Comparison of ENCODE assay signal across 35 cellular contexts in the genomic region with DNA sequence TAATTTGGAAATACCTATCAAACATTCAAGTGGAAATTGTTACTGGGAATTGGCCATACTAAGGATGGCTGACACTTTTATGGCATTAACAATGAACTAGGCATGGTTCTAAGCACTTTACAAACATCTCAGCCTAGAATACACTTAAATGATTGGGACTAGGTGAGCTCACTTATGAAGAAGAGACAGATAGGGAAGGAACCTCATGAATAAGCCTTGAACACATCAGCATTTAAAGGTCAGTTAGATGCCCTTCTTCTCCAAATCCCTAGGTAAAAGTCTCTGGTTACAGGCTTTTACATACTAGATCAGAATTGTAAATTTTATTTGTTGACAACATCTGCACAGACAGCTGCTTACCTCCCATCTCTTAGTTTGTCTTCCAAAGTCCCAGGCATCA.
"Had no signal": no experiment of that assay in that cellular context is flagged by ENCODE, and none has a peak within 500 bp of the region (broad histone marks: within the 10 kb centered on the region; RNA-seq: fewer than 3 reads in every experiment).

No MANE protein-coding gene starts in this region.

- H3K27ac Mint-ChIP-seq: activated naive CD4-positive, alpha-beta T cell treated with anti-CD3 and anti-CD28 coated beads for 36 hours; activated naive CD4-positive, alpha-beta T cell treated with anti-CD3 and anti-CD28 coated beads, Interleukin-2, amount 10 ng/mL, durations not matched to agents 7 days and 5 days; activated naive CD4-positive, alpha-beta T cell treated with anti-CD3 and anti-CD28 coated beads, Interleukin-2, amount 50 U/mL, for 24 hours; activated naive CD4-positive, alpha-beta T cell treated with anti-CD3 and anti-CD28 coated beads, Interleukin-2, amount 50 U/mL, for 72 hours; activated naive CD8-positive, alpha-beta T cell; activated naive CD8-positive, alpha-beta T cell treated with anti-CD3 and anti-CD28 coated beads for 36 hours; activated naive CD8-positive, alpha-beta T cell treated with anti-CD3 and anti-CD28 coated beads, Interleukin-2, amount 10 ng/mL, durations not matched to agents 7 days and 5 days; activated naive CD8-positive, alpha-beta T cell treated with anti-CD3 and anti-CD28 coated beads, Interleukin-2, amount 50 U/mL, for 24 hours; activated T-cell treated with anti-CD3 and anti-CD28 coated beads, Interleukin-2, amount 50 U/mL, for 24 hours; activated T-cell treated with anti-CD3 and anti-CD28 coated beads, Interleukin-2, amount 50 U/mL, for 72 hours; activated T-helper 1 cell treated with anti-CD3 and anti-CD28 coated beads, Interleukin-12 subunit alpha, Interleukin-12 subunit beta, Interleukin-2, Interleukin-4 antibody, amounts not matched to agents 30 ng/mL and 10 ng/mL and 1 ng/mL, durations not matched to agents 14 hours and 24 hours and 36 hours; activated T-helper 17 cell treated with anti-CD3 and anti-CD28 coated beads, Interleukin-2, amount 50 U/mL, for 72 hours; activated T-helper 2 cell treated with anti-CD3 and anti-CD28 coated beads, Interferon-gamma antibody, Interleukin-2, Interleukin-4, amounts not matched to agents 10 μg/mL and 5 μg/mL and 100 μg/mL, durations not matched to agents 14 hours and 24 hours and 36 hours; brain had no signal

- H3K4me1 Mint-ChIP-seq: activated naive CD4-positive, alpha-beta T cell treated with anti-CD3 and anti-CD28 coated beads, Interleukin-2, amount 10 ng/mL, durations not matched to agents 7 days and 5 days; activated naive CD4-positive, alpha-beta T cell treated with anti-CD3 and anti-CD28 coated beads, Interleukin-2, amount 50 U/mL, for 24 hours; activated naive CD8-positive, alpha-beta T cell treated with anti-CD3 and anti-CD28 coated beads for 36 hours; activated naive CD8-positive, alpha-beta T cell treated with anti-CD3 and anti-CD28 coated beads, Interleukin-2, amount 10 ng/mL, durations not matched to agents 7 days and 5 days; activated naive CD8-positive, alpha-beta T cell treated with anti-CD3 and anti-CD28 coated beads, Interleukin-2, amount 50 U/mL, for 24 hours; activated T-helper 17 cell treated with anti-CD3 and anti-CD28 coated beads, Interleukin-2, amount 50 U/mL, for 72 hours; brain; central memory CD8-positive, alpha-beta T cell had no signal

- H3K36me3 Mint-ChIP-seq: activated naive CD4-positive, alpha-beta T cell treated with anti-CD3 and anti-CD28 coated beads, Interleukin-2, amount 10 ng/mL, durations not matched to agents 7 days and 5 days; activated naive CD8-positive, alpha-beta T cell; activated naive CD8-positive, alpha-beta T cell treated with anti-CD3 and anti-CD28 coated beads for 36 hours; activated naive CD8-positive, alpha-beta T cell treated with anti-CD3 and anti-CD28 coated beads, Interleukin-2, amount 10 ng/mL, durations not matched to agents 7 days and 5 days; brain had no signal

- H3K9me3 Mint-ChIP-seq: activated naive CD8-positive, alpha-beta T cell treated with anti-CD3 and anti-CD28 coated beads for 36 hours had no signal

- H3K27me3 Mint-ChIP-seq: activated naive CD4-positive, alpha-beta T cell treated with anti-CD3 and anti-CD28 coated beads, Interleukin-2, amount 50 U/mL, for 24 hours; activated naive CD8-positive, alpha-beta T cell treated with anti-CD3 and anti-CD28 coated beads for 36 hours; activated naive CD8-positive, alpha-beta T cell treated with anti-CD3 and anti-CD28 coated beads, Interleukin-2, amount 10 ng/mL, durations not matched to agents 7 days and 5 days; activated T-cell treated with anti-CD3 and anti-CD28 coated beads, Interleukin-2, amount 50 U/mL, for 24 hours; central memory CD8-positive, alpha-beta T cell had no signal

- DNase-seq: activated effector memory CD4-positive, alpha-beta T cell treated with anti-CD3 and anti-CD28 coated beads, Interleukin-2, amount 50 U/mL, for 16 hours; activated effector memory CD4-positive, alpha-beta T cell treated with Interleukin-2 at 50 U/mL for 16 hours; activated gamma-delta T cell; activated gamma-delta T cell treated with Interleukin-2 at 50 U/mL for 16 hours; activated naive CD4-positive, alpha-beta T cell; activated naive CD4-positive, alpha-beta T cell treated with anti-CD3 and anti-CD28 coated beads for 36 hours; activated naive CD4-positive, alpha-beta T cell treated with anti-CD3 and anti-CD28 coated beads, Interleukin-2, amount 10 ng/mL, durations not matched to agents 7 days and 5 days; activated naive CD4-positive, alpha-beta T cell treated with anti-CD3 and anti-CD28 coated beads, Interleukin-2, amount 50 U/mL, for 16 hours; activated naive CD4-positive, alpha-beta T cell treated with Interleukin-2 at 50 U/mL for 16 hours; activated naive CD8-positive, alpha-beta T cell treated with anti-CD3 and anti-CD28 coated beads for 36 hours; activated naive CD8-positive, alpha-beta T cell treated with anti-CD3 and anti-CD28 coated beads, Interleukin-2, amount 10 ng/mL, durations not matched to agents 7 days and 5 days; activated naive CD8-positive, alpha-beta T cell treated with anti-CD3 and anti-CD28 coated beads, Interleukin-2, amount 50 U/mL, for 24 hours; activated T-cell treated with anti-CD3 and anti-CD28 coated beads, Interleukin-2, amount 50 U/mL, for 1 hour; activated T-cell treated with anti-CD3 and anti-CD28 coated beads, Interleukin-2, amount 50 U/mL, for 24 hours; activated T-cell treated with anti-CD3 and anti-CD28 coated beads, Interleukin-2, amount 50 U/mL, for 4 hours; activated T-cell treated with anti-CD3 and anti-CD28 coated beads, Interleukin-2, amount 50 U/mL, for 48 hours; activated T-cell treated with anti-CD3 and anti-CD28 coated beads, Interleukin-2, amount 50 U/mL, for 72 hours; adrenal gland; amniotic stem cell; amygdala; anterior cingulate cortex; aorta; body of pancreas; brain microvascular endothelial cell; caudate nucleus; central memory CD4-positive, alpha-beta T cell; cerebellar nuclear complex had no signal

- H3K4me3 Mint-ChIP-seq: activated naive CD4-positive, alpha-beta T cell treated with anti-CD3 and anti-CD28 coated beads for 36 hours; activated naive CD4-positive, alpha-beta T cell treated with anti-CD3 and anti-CD28 coated beads, Interleukin-2, amount 10 ng/mL, durations not matched to agents 7 days and 5 days; activated naive CD4-positive, alpha-beta T cell treated with anti-CD3 and anti-CD28 coated beads, Interleukin-2, amount 50 U/mL, for 24 hours; activated naive CD8-positive, alpha-beta T cell; activated naive CD8-positive, alpha-beta T cell treated with anti-CD3 and anti-CD28 coated beads for 36 hours; activated naive CD8-positive, alpha-beta T cell treated with anti-CD3 and anti-CD28 coated beads, Interleukin-2, amount 10 ng/mL, durations not matched to agents 7 days and 5 days; activated naive CD8-positive, alpha-beta T cell treated with anti-CD3 and anti-CD28 coated beads, Interleukin-2, amount 50 U/mL, for 24 hours; activated T-cell treated with anti-CD3 and anti-CD28 coated beads, Interleukin-2, amount 50 U/mL, for 24 hours; activated T-cell treated with anti-CD3 and anti-CD28 coated beads, Interleukin-2, amount 50 U/mL, for 4 hours; activated T-cell treated with anti-CD3 and anti-CD28 coated beads, Interleukin-2, amount 50 U/mL, for 72 hours; activated T-helper 1 cell treated with anti-CD3 and anti-CD28 coated beads, Interleukin-12 subunit alpha, Interleukin-12 subunit beta, Interleukin-2, Interleukin-4 antibody, amounts not matched to agents 30 ng/mL and 10 ng/mL and 1 ng/mL, durations not matched to agents 14 hours and 24 hours and 36 hours; activated T-helper 17 cell treated with anti-CD3 and anti-CD28 coated beads, Interleukin-2, amount 50 U/mL, for 72 hours; brain; central memory CD8-positive, alpha-beta T cell had no signal

- ATAC-seq: activated naive CD4-positive, alpha-beta T cell treated with anti-CD3 and anti-CD28 coated beads, Interleukin-2, amount 50 U/mL, for 72 hours; activated naive CD8-positive, alpha-beta T cell treated with anti-CD3 and anti-CD28 coated beads, Interleukin-2, amount 50 U/mL, for 24 hours; activated T-cell treated with anti-CD3 and anti-CD28 coated beads, Interleukin-2, amount 50 U/mL, for 4 hours; activated T-cell treated with anti-CD3 and anti-CD28 coated beads, Interleukin-2, amount 50 U/mL, for 72 hours; activated T-helper 17 cell treated with anti-CD3 and anti-CD28 coated beads, Interleukin-2, amount 50 U/mL, for 72 hours; body of pancreas had no signal
